In genomic region chr4:116866116-116866515, GRCh38 we compare ENCODE assay signal across 1 cellular context.
TF ChIP-seq lines count a peak whose summit lies in the region.

No MANE protein-coding gene starts in this region.

TF ChIP-seq in H1, 55 proteins besides CTCF, POLR2A, EP300 and RAD21:
- TF ChIP-seq ZNF274 (IDR thresholded peaks at IDR 0.05; ENCODE audit: borderline replicate concordance, extremely low read depth, low read length) = no peak
- no peak for TF ChIP-seq GABPA (IDR thresholded peaks at IDR 0.05; ENCODE audit: borderline replicate concordance, insufficient read depth, low read length)
- peak; percentile 48; the same call in 1 of the 2 replicates for TF ChIP-seq SRF (IDR thresholded peaks at IDR 0.05; ENCODE audit: low read depth, low read length)
- TF ChIP-seq SAP30 (IDR thresholded peaks at IDR 0.05; ENCODE audit: insufficient read depth, insufficient replicate concordance, low read length) = no peak
- TF ChIP-seq SIN3A (conservative IDR thresholded peaks at IDR 0.05 in 1 of 2, IDR thresholded peaks at IDR 0.05 in 1 of 2; ENCODE audit: low read depth in 1 of 2, low read length in 2 of 2) = no peak
- TF ChIP-seq TAF7 (optimal IDR thresholded peaks at IDR 0.05; ENCODE audit: borderline replicate concordance, low read depth, low read length) = no peak
- TF ChIP-seq HDAC6 (IDR thresholded peaks at IDR 0.05; ENCODE audit: low read depth, low read length) = no peak
- no peak for TF ChIP-seq NANOG (IDR thresholded peaks at IDR 0.05; ENCODE audit: insufficient read depth, low read depth, low read length, poor library complexity, severe bottlenecking)
